Comparison of ENCODE assay signal across 24 cellular contexts in the genomic region with DNA sequence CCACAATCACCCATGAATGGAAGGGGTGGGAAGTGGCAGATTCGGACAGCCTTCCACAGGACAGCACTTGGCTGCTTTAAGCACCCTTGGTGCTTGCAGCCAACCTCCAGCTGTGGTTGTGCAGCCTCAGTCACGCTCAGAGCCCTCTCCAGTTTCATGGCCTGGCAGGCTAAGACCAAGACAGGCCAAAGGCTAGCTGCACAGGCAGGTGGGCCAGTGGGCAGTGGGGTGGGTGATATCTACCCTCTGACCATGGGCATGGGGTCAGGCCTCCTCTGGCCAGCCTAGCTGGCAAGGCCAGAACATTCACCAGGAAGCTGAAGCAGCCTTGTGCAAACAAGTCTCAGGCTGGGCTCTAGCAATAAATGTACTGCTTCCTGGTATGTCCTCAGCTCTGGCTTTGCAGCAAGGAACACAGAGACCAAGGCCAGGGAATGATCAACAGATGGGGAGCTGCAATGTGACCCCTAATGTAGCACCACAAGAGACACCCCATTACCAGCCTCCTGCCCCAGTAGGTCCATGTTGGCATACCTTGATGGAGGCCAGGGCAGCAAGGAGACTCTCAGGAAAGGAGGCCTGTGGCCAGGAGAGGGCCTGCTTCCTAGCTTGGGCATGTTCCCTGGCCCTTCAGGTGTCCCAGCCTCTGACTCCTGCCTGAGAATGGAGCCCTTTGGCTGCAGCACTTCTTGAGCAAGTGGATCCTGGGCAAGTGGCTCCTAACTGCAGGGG. TPM values are rescaled to one million over a fixed set of nuclear protein-coding genes. Genes with fewer than 3 reads are reported as not detected.
DNase-seq lines count a peak whose midpoint lies in the region; ATAC-seq and TF ChIP-seq lines count a peak whose summit lies in the region.
"Had no signal": no experiment of that assay in that cellular context is flagged by ENCODE, and none has a peak within 500 bp of the region (broad histone marks: within the 10 kb centered on the region; RNA-seq: fewer than 3 reads in every experiment).

No MANE protein-coding gene starts in this region.

- H3F3A ChIP-seq in PC-3 (ENCODE audit: low read length, unreplicated experiment): no peaks in the 10 kb centered on the region
- H3F3A ChIP-seq in neural progenitor cell (ENCODE audit: low read depth): no peaks in the 10 kb centered on the region

- H3K9me2 ChIP-seq in PC-3 (replicated peaks; ENCODE audit: low read length): no peaks in the 10 kb centered on the region

- H3K79me2 ChIP-seq in PC-3 (ENCODE audit: low read length) (no peaks in the 10 kb centered on the region), neural progenitor cell (ENCODE audit: low read depth) (no peaks in the 10 kb centered on the region)

- no peak overlapping the region for H3K27ac ChIP-seq in PC-3 (ENCODE audit: low read length)
- peak overlapping the region; percentile 40 for H3K27ac ChIP-seq in skeletal muscle tissue (ENCODE audit: low read depth, low read length)
- H3K27ac ChIP-seq in neural progenitor cell: no peak overlapping the region
- peak overlapping the region in 1 of 59 donors; percentile 40 for H3K27ac ChIP-seq in dorsolateral prefrontal cortex
- H3K27ac ChIP-seq: hepatocyte, neutrophil had no signal

- ATAC-seq in PC-3 (peak; percentile 90), left colon (peak; percentile 70), HG03565 (IDR thresholded peaks at IDR 0.05; ENCODE audit: unreplicated experiment) (no peak), GM21423 (IDR thresholded peaks at IDR 0.05; ENCODE audit: unreplicated experiment) (no peak)
- ATAC-seq: effector memory CD8-positive, alpha-beta T cell had no signal

- H3K4me1 ChIP-seq in PC-3 (ENCODE audit: insufficient read depth, low read length) (no peaks in the 10 kb centered on the region), skeletal muscle tissue (ENCODE audit: control insufficient read depth in 3 of 3, insufficient read depth in 3 of 3, low read length in 3 of 3) (peaks cover 68 to 80% (median 68%) of the 10 kb centered on the region in 3 donors), neural progenitor cell (no peaks in the 10 kb centered on the region)

- POLR2A ChIA-PET in PC-3 (lab: Charles Lee; ENCODE audit: unreplicated experiment): no interaction called here

- H4K20me1 ChIP-seq in PC-3 (ENCODE audit: low read length) (no peaks in the 10 kb centered on the region), neural progenitor cell (ENCODE audit: low read depth) (peaks cover 25% of the 10 kb centered on the region)

- CTCF ChIA-PET in PC-3 (lab: Charles Lee): no interaction called here

- no peak overlapping the region for H3K4me2 ChIP-seq in PC-3 (ENCODE audit: low read length)
- H3K4me2 ChIP-seq in neural progenitor cell: no peak overlapping the region
- H3K4me2 ChIP-seq: hepatocyte had no signal

- no peak overlapping the region for H3K9ac ChIP-seq in PC-3 (ENCODE audit: low read length)
- peak overlapping the region in 2 of 3 donors; percentile 14 to 40 for H3K9ac ChIP-seq in skeletal muscle tissue (ENCODE audit: low read depth in 1 of 3, low read length in 3 of 3)
- H3K9ac ChIP-seq in neural progenitor cell: no peak overlapping the region

- no peaks in the 10 kb centered on the region for H3K36me3 ChIP-seq in PC-3 (ENCODE audit: low read depth, low read length)
- H3K36me3 ChIP-seq in skeletal muscle tissue (ENCODE audit: control insufficient read depth in 3 of 3, insufficient read depth in 3 of 3, low read length in 3 of 3): peaks cover 12 to 18% (median 13%) of the 10 kb centered on the region in 3 donors
- H3K36me3 ChIP-seq in neural progenitor cell: no peaks in the 10 kb centered on the region

- no peak overlapping the region for H3K4me3 Mint-ChIP-seq in neural progenitor cell
- H3K4me3 Mint-ChIP-seq: activated CD4-positive, alpha-beta T cell treated with anti-CD3 and anti-CD28 coated beads, Interleukin-2, amount 10 ng/mL, durations not matched to agents 24 days and 14 days; B cell; central memory CD8-positive, alpha-beta T cell; effector memory CD8-positive, alpha-beta T cell; mesothelial cell of epicardium had no signal

- intact Hi-C loops in PC-3 (cut with micrococcal nuclease): no loop called here
- intact Hi-C loops in left colon (cut with DNase I, micrococcal nuclease): no loop called here
- intact Hi-C loops in dorsolateral prefrontal cortex (cut with DNase I): no loop called here

- DNase-seq in HT-29 (ENCODE audit: low spot score) (peak; percentile 39), PC-3 (no peak), left colon (peak; percentile 44 to 77), neural progenitor cell (ENCODE audit: low spot score) (no peak), dorsolateral prefrontal cortex (no peak)
- DNase-seq: activated CD4-positive, alpha-beta T cell treated with anti-CD3 and anti-CD28 coated beads, Interleukin-2, amount 10 ng/mL, durations not matched to agents 24 days and 14 days; activated gamma-delta T cell; adrenal gland; effector memory CD8-positive, alpha-beta T cell; GDM1; islet precursor cell; NCI-H1694; RPMI8226; sigmoid colon; stimulated activated CD4-positive, alpha-beta T cell treated with anti-CD3 and anti-CD28 coated beads, Interleukin-2, amount 100 ng/mL, for 24 hours; SW 1271 had no signal

- H3K36me3 Mint-ChIP-seq in neural progenitor cell: peaks cover 16% of the 10 kb centered on the region

- H3K4me3 ChIP-seq in PC-3 (ENCODE audit: low read length): no peak overlapping the region
- H3K4me3 ChIP-seq in skeletal muscle tissue (ENCODE audit: low read length in 3 of 3): peak overlapping the region in 1 of 3 donors; percentile 4
- H3K4me3 ChIP-seq in neural progenitor cell: no peak overlapping the region
- no peak overlapping the region for H3K4me3 ChIP-seq in dorsolateral prefrontal cortex
- H3K4me3 ChIP-seq: adrenal gland, hepatocyte, sigmoid colon had no signal

- H3K9me3 ChIP-seq in PC-3 (ENCODE audit: low read length) (no peaks in the 10 kb centered on the region), skeletal muscle tissue (ENCODE audit: control insufficient read depth in 3 of 3, low read length in 3 of 3) (no peaks in the 10 kb centered on the region), neural progenitor cell (ENCODE audit: low read depth) (no peaks in the 10 kb centered on the region)
- H3K9me3 ChIP-seq: adrenal gland, neutrophil, sigmoid colon had no signal

- H3K27me3 ChIP-seq in PC-3 (ENCODE audit: low read length): no peaks in the 10 kb centered on the region
- no peaks in the 10 kb centered on the region for H3K27me3 ChIP-seq in skeletal muscle tissue (ENCODE audit: control insufficient read depth in 3 of 3, insufficient read depth in 3 of 3, low read length in 3 of 3)
- no peaks in the 10 kb centered on the region for H3K27me3 ChIP-seq in neural progenitor cell
- no peaks in the 10 kb centered on the region for H3K27me3 ChIP-seq in dorsolateral prefrontal cortex
- H3K27me3 ChIP-seq: adrenal gland, hepatocyte, neutrophil, sigmoid colon had no signal

- H3K27ac Mint-ChIP-seq in neural progenitor cell: no peak overlapping the region
- H3K27ac Mint-ChIP-seq: activated CD4-positive, alpha-beta T cell treated with anti-CD3 and anti-CD28 coated beads, Interleukin-2, amount 10 ng/mL, durations not matched to agents 24 days and 14 days; B cell; mesothelial cell of epicardium had no signal

- no peak for TF ChIP-seq CTCF in PC-3 (conservative IDR thresholded peaks at IDR 0.05; ENCODE audit: low read depth, low read length)
- no peak for TF ChIP-seq CTCF in neural progenitor cell (IDR thresholded peaks at IDR 0.05)
- no peak for TF ChIP-seq CTCF in dorsolateral prefrontal cortex (IDR thresholded peaks at IDR 0.05 in 54 of 56, conservative IDR thresholded peaks at IDR 0.05 in 2 of 56; ENCODE audit: low read depth in 1 of 56, partially characterized antibody in 56 of 56)

- no peak overlapping the region for H2AFZ ChIP-seq in PC-3 (ENCODE audit: low read length)
- no peak overlapping the region for H2AFZ ChIP-seq in neural progenitor cell (replicated peaks)
- H2AFZ ChIP-seq: hepatocyte had no signal

- peaks cover 29% of the 10 kb centered on the region for H3K4me1 Mint-ChIP-seq in neural progenitor cell
- H3K4me1 Mint-ChIP-seq: mesothelial cell of epicardium had no signal

- H3K9me3 Mint-ChIP-seq in neural progenitor cell: no peaks in the 10 kb centered on the region
- H3K9me3 Mint-ChIP-seq: activated CD4-positive, alpha-beta T cell treated with anti-CD3 and anti-CD28 coated beads, Interleukin-2, amount 10 ng/mL, durations not matched to agents 24 days and 14 days; central memory CD8-positive, alpha-beta T cell; effector memory CD8-positive, alpha-beta T cell; mesothelial cell of epicardium had no signal

- H3K27me3 Mint-ChIP-seq in neural progenitor cell (ENCODE audit: insufficient read depth, low read depth): peaks cover 2% of the 10 kb centered on the region
- H3K27me3 Mint-ChIP-seq: activated CD4-positive, alpha-beta T cell treated with anti-CD3 and anti-CD28 coated beads, Interleukin-2, amount 10 ng/mL, durations not matched to agents 24 days and 14 days; B cell; central memory CD8-positive, alpha-beta T cell; effector memory CD8-positive, alpha-beta T cell had no signal

- no TSS peak for BruUV-seq in PC-3 (replicated peaks; lab: Mats Ljungman, UMichigan)

RNA-seq across cellular contexts. Expression of gene HSD11B2, which starts 20.9 kb away (rescaled TPM):
- 18.3 and 23.2 TPM in 2 replicates for total RNA-seq in HT-29 (2014; rRNA removed; shearing (Covaris generic))
- total RNA-seq in PC-3 (2014; rRNA removed): 2.4 and 8.3 TPM in 2 replicates
- total RNA-seq in left colon: 1,000 to 10,000 TPM in 1 of 2 donors, 100 to 1,000 TPM in 1; 723 to 1,005 TPM
- total RNA-seq in skeletal muscle tissue: 2.6 TPM
- total RNA-seq in neural progenitor cell (ENCODE audit: low replicate concordance): 1.6 TPM in 1 of 2 replicates, not detected in the other
- total RNA-seq in dorsolateral prefrontal cortex: 10 to 100 TPM in 24 of 120 experiments, 1 to 10 TPM in 89, under 1 TPM in 7; 0.58 to 24.5 (median 6.2) TPM
- total RNA-seq: B cell had no signal

RNA-seq across cellular contexts. Expression of gene ATP6V0D1, which starts 29.1 kb away (rescaled TPM):
- 97.6 and 99.5 TPM in 2 replicates for total RNA-seq in HT-29 (2014; rRNA removed; shearing (Covaris generic))
- total RNA-seq in PC-3 (2014; rRNA removed) (65.5 and 76.6 TPM in 2 replicates), left colon (100 to 1,000 TPM; 226 to 297 TPM), skeletal muscle tissue (46.4 TPM), neural progenitor cell (ENCODE audit: low replicate concordance) (29.7 and 42.0 TPM in 2 replicates), dorsolateral prefrontal cortex (100 to 1,000 TPM in 118 of 120 experiments, 10 to 100 TPM in 2; 97.6 to 219 (median 177) TPM)

RNA-seq across cellular contexts. Expression of gene AGRP, which starts 31.5 kb away (rescaled TPM):
- total RNA-seq in HT-29 (2014; rRNA removed; shearing (Covaris generic)): not detected in 2 replicates
- total RNA-seq in PC-3 (2014; rRNA removed): not detected in 2 replicates
- not detected for total RNA-seq in left colon
- not detected for total RNA-seq in skeletal muscle tissue
- total RNA-seq in neural progenitor cell (ENCODE audit: low replicate concordance): not detected in 2 replicates
- 1 to 10 TPM in 2 of 120 experiments, under 1 TPM in 10, not detected in 108; 0.52 to 1.1 (median 0.72) TPM for total RNA-seq in dorsolateral prefrontal cortex
- total RNA-seq: activated CD4-positive, alpha-beta T cell treated with anti-CD3 and anti-CD28 coated beads, Interleukin-2, amount 10 ng/mL, durations not matched to agents 24 days and 14 days; B cell; mesothelial cell of epicardium; sigmoid colon had no signal

RNA-seq across cellular contexts. Expression of gene ZDHHC1, which starts 35.6 kb away (rescaled TPM):
- 21.5 and 24.4 TPM in 2 replicates for total RNA-seq in HT-29 (2014; rRNA removed; shearing (Covaris generic))
- 4.8 and 5.1 TPM in 2 replicates for total RNA-seq in PC-3 (2014; rRNA removed)
- 10 to 100 TPM; 10.7 to 12.5 TPM for total RNA-seq in left colon
- total RNA-seq in skeletal muscle tissue: 11.5 TPM
- total RNA-seq in neural progenitor cell (ENCODE audit: low replicate concordance): 1.5 and 2.2 TPM in 2 replicates
- 10 to 100 TPM in 81 of 120 experiments, 1 to 10 TPM in 39; 5.3 to 22.6 (median 11.7) TPM for total RNA-seq in dorsolateral prefrontal cortex

RNA-seq across cellular contexts. Expression of gene TPPP3, which starts 58.6 kb away (rescaled TPM):
- total RNA-seq in HT-29 (2014; rRNA removed; shearing (Covaris generic)): 70.5 and 70.9 TPM in 2 replicates
- total RNA-seq in PC-3 (2014; rRNA removed): not detected in 2 replicates
- total RNA-seq in left colon: 1 to 10 TPM; 4.1 to 8.3 TPM
- 135 TPM for total RNA-seq in skeletal muscle tissue
- total RNA-seq in neural progenitor cell (ENCODE audit: low replicate concordance): 0.96 TPM in 1 of 2 replicates, not detected in the other
- 100 to 1,000 TPM in 32 of 120 experiments, 10 to 100 TPM in 88; 25.3 to 256 (median 73.1) TPM for total RNA-seq in dorsolateral prefrontal cortex
- total RNA-seq: activated CD4-positive, alpha-beta T cell treated with anti-CD3 and anti-CD28 coated beads, Interleukin-2, amount 10 ng/mL, durations not matched to agents 24 days and 14 days; B cell had no signal

Comparison
In these comparisons a context has a peak if more than half of its experiments do, and no peak if none do; other contexts are left out.
1. DNase-seq: peak in HT-29 (single experiment) and left colon (2 of 2); none in PC-3 (single experiment), neural progenitor cell (single experiment) and dorsolateral prefrontal cortex (0 of 10).
2. ATAC-seq: peak in PC-3 (single experiment) and left colon (single experiment); none in HG03565 (single experiment) and GM21423 (single experiment).
3. H3K9ac ChIP-seq: peak in skeletal muscle tissue (2 of 3); none in PC-3 (single experiment) and neural progenitor cell (single experiment).
4. RNA of gene HSD11B2, which starts 20.9 kb away (total RNA-seq): 723 to 1,005 TPM in left colon; 18.3 to 23.2 TPM in HT-29, 0.58 to 24.5 TPM in dorsolateral prefrontal cortex, 2.6 TPM in skeletal muscle tissue (single experiment), 2.4 to 8.3 TPM in PC-3 and 1.6 TPM in neural progenitor cell; every median in the first group is over 10 times any median in the second.